Comparison of ENCODE assay signal across 8 cellular contexts in genomic region chr5:160787247-160787646, GRCh38.
DNase-seq lines count a peak whose midpoint lies in the region; ATAC-seq, FAIRE-seq and TF ChIP-seq lines count a peak whose summit lies in the region.

No MANE protein-coding gene starts in this region.

- H3K27me3 ChIP-seq in BE2C (no peaks in the 10 kb centered on the region), transverse colon (no peaks in the 10 kb centered on the region), SJCRH30 (no peaks in the 10 kb centered on the region)

- WGBS in transverse colon (ENCODE audit: low coverage in 1 of 2), 2 donors = 37 to 50% methylated on average over 4 of the region's 4 CpGs

- H3K36me3 ChIP-seq in BE2C (no peaks in the 10 kb centered on the region), transverse colon (no peaks in the 10 kb centered on the region), SJCRH30 (no peaks in the 10 kb centered on the region)

- TF ChIP-seq POLR2A in transverse colon (IDR thresholded peaks at IDR 0.05) = no peak

- no peak for ATAC-seq in GM19395 (IDR thresholded peaks at IDR 0.05; ENCODE audit: unreplicated experiment)

- intact Hi-C loops in transverse colon (cut with DNase I; ENCODE audit: low total_unique reads) = no loop called here

- H3K9me3 ChIP-seq in BE2C = no peaks in the 10 kb centered on the region
- H3K9me3 ChIP-seq in transverse colon = no peaks in the 10 kb centered on the region
- H3K9me3 ChIP-seq in SJCRH30 (replicated peaks) = no peaks in the 10 kb centered on the region

- H3K27ac ChIP-seq in transverse colon (peak overlapping the region in 3 of 4 donors; percentile 29 to 46 (median 45)), SJCRH30 (no peak overlapping the region)

- peak; percentile 18 for DNase-seq in BE2C
- DNase-seq in GM18507 (ENCODE audit: extremely low spot score, insufficient read length, low read depth) = no peak
- DNase-seq in NCI-H146 treated with DMSO at 0.1 percent for 48 hours (lab: John Stamatoyannopoulos, UW; ENCODE audit: unreplicated experiment) = peak; percentile 31
- DNase-seq in fibroblast of pulmonary artery (ENCODE audit: low read depth) = peak; percentile 0
- DNase-seq in transverse colon = peak; percentile 81
- no peak for DNase-seq in NCI-H1930 (lab: John Stamatoyannopoulos, UW)
- DNase-seq in SJCRH30 = no peak

- TF ChIP-seq EP300 in transverse colon (IDR thresholded peaks at IDR 0.05; ENCODE audit: low read depth) = no peak

- TF ChIP-seq CTCF in BE2C (IDR thresholded peaks at IDR 0.05; ENCODE audit: low read depth, low read length) (peak; percentile 35; the same call in 1 of the 2 replicates), fibroblast of pulmonary artery (IDR thresholded peaks at IDR 0.05; ENCODE audit: low read length, missing control alignments) (peak; percentile 3), transverse colon (IDR thresholded peaks at IDR 0.05) (peak; percentile 46 to 89 (median 68))

- in situ Hi-C loops in transverse colon (cut with MboI; ENCODE audit: low pct_ligation_motif_present in 1 of 4, low pct_unique_long_range_greater_than_20kb in 1 of 4, low sequenced_read_pairs in 3 of 4) = loop anchor here in 2 of 4 donors (25.0 kb wide), 2 partner anchors 275 to 300 kb away; no protein-coding TSS in a partner anchor

- H3K4me3 ChIP-seq in BE2C (ENCODE audit: low read depth, low read length) (no peak overlapping the region), fibroblast of pulmonary artery (replicated peaks; ENCODE audit: low read depth, low read length) (no peak overlapping the region), transverse colon (no peak overlapping the region), SJCRH30 (no peak overlapping the region)

- H3K4me1 ChIP-seq in BE2C (no peaks in the 10 kb centered on the region), transverse colon (peaks cover 4 to 16% (median 5%) of the 10 kb centered on the region in 4 donors), SJCRH30 (no peaks in the 10 kb centered on the region)

- peak; percentile 26 for FAIRE-seq in GM18507 (lab: Jason Lieb, UNC)

Comparison
In these comparisons a context has a peak if more than half of its experiments do, and no peak if none do; other contexts are left out.
1. DNase-seq: peak in BE2C (single experiment), NCI-H146 treated with DMSO at 0.1 percent for 48 hours (single experiment), fibroblast of pulmonary artery (single experiment) and transverse colon (single experiment); none in GM18507 (single experiment), NCI-H1930 (0 of 2) and SJCRH30 (0 of 2).
2. CTCF ChIP-seq: peak in every context shown above with its lines; median percentile 68 in transverse colon; 35 in BE2C; 3 in fibroblast of pulmonary artery.